ENCODE assay signal across 8 cellular contexts in the genomic region with DNA sequence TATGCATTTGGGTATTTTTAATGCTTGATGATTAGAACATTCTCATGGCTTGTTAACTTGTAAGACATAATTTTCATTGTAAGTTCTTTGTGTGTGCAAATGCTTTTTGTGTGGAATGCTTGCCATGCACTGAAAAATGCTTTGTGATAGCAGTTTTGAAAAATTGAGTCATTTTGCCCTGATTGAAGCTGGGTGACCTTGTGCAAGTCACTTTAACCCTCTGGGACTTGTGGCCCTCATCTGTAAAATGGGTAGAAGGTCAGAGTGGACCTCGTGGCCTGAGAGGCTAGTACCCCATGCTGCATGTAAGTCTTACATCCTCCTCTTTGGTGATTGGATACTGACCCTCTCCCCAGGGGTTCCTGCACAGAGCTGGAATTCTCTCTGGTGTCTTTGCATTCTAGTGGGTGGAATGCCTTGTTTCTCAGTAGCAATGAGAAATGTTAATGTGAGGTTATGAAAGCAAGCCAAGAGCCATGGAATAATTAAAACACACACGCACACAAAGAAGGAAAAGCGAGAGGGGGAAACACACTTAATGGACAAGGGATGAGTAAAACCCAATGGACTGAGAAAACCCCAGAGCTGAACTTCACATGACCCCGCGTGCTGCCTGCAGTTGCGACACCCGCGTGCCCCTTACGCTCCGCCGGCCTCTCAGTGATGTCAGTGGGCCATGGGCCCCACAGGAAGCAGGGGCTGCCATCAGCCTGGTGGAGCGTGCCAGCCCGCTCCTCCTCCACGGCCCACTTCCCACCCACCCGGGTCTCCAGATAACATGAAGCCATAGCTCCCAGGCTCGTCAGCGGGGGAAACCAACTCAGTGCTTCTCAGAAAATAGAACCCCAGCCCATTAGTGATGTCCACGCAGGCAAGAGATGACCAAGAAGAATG. TPM values are rescaled to one million over a fixed set of nuclear protein-coding genes. Genes with fewer than 3 reads are reported as not detected.
A peak's percentile ranks its signal among the peaks of the same experiment; 100 is the strongest.
DNase-seq lines count a peak whose midpoint lies in the region; ATAC-seq and TF ChIP-seq lines count a peak whose summit lies in the region.

No MANE protein-coding gene starts in this region.

- ATAC-seq in GM19023 (IDR thresholded peaks at IDR 0.05; ENCODE audit: unreplicated experiment) (peak; percentile 52), memory B cell (ENCODE audit: low read depth) (peak; percentile 83), GM18873 (IDR thresholded peaks at IDR 0.05; ENCODE audit: low FRiP score, unreplicated experiment) (no peak)

- POLR2A ChIA-PET in A673 (lab: Charles Lee; ENCODE audit: low non-redundant PET): no interaction called here

- CTCF ChIA-PET in A673 (lab: Charles Lee): no interaction called here

- H3K36me3 Mint-ChIP-seq in memory B cell: peaks cover 19% of the 10 kb centered on the region

- H3K4me1 ChIP-seq in A673 (ENCODE audit: insufficient read depth, low read length, poor library complexity, severe bottlenecking): peaks cover 34% of the 10 kb centered on the region

- H3K27me3 Mint-ChIP-seq in memory B cell: no peaks in the 10 kb centered on the region

- no peak for TF ChIP-seq CTCF in A673 (conservative IDR thresholded peaks at IDR 0.05; ENCODE audit: low read depth, low read length)

- peaks cover 64% of the 10 kb centered on the region for H3K4me1 Mint-ChIP-seq in memory B cell

- H3K27ac ChIP-seq in A673 (ENCODE audit: low read depth, low read length, poor library complexity, severe bottlenecking): peak overlapping the region; percentile 54

- peak overlapping the region; percentile 43 for H3K4me3 Mint-ChIP-seq in memory B cell

- no peak overlapping the region for H3K4me3 ChIP-seq in A673 (ENCODE audit: low read depth, low read length, poor library complexity, severe bottlenecking)

- intact Hi-C loops in A673 (cut with micrococcal nuclease; ENCODE audit: unreplicated experiment): no loop called here

- H3K9me3 ChIP-seq in A673 (ENCODE audit: low read depth, low read length, poor library complexity, severe bottlenecking): peaks cover 12% of the 10 kb centered on the region

- no peaks in the 10 kb centered on the region for H3K27me3 ChIP-seq in A673 (replicated peaks; ENCODE audit: insufficient read depth, low read depth, low read length, poor library complexity)

- H3K36me3 ChIP-seq in A673 (ENCODE audit: insufficient read depth, low read length, poor library complexity, severe bottlenecking): no peaks in the 10 kb centered on the region

- DNase-seq in A673 (ENCODE audit: low spot score) (peak; percentile 58), HT1080 (ENCODE audit: low read depth) (peak; percentile 82), astrocyte of the hippocampus (ENCODE audit: low read depth, low spot score) (peak; percentile 99), memory B cell (ENCODE audit: low spot score in 2 of 2) (peak; percentile 62 to 74), NCI-H524 treated with DMSO at 0.1 percent for 48 hours (lab: John Stamatoyannopoulos, UW) (no peak), middle frontal gyrus (ENCODE audit: extremely low spot score, low spot score) (no peak)

- H3K9me3 Mint-ChIP-seq in memory B cell: peaks cover 4% of the 10 kb centered on the region

- BruUV-seq in A673 (replicated peaks; lab: Mats Ljungman, UMichigan): no TSS peak

- peak overlapping the region; percentile 96 for H3K27ac Mint-ChIP-seq in memory B cell

RNA-seq across cellular contexts. Expression of gene SMAD3, which starts 44.0 kb away (rescaled TPM):
- total RNA-seq in A673 (2021): 31.0 and 43.0 TPM in 2 replicates
- 20.9 and 39.2 TPM in 2 replicates for total RNA-seq in HT1080 (2014; rRNA removed; shearing (Covaris generic))
- polyA plus RNA-seq in HT1080 (2015; cell fraction: cytosol; rRNA removed): 99.4 and 115 TPM in 2 replicates
- 204 and 241 TPM in 2 replicates for polyA plus RNA-seq in HT1080 (2015; cell fraction: nucleus; rRNA removed)

Comparison
In these comparisons a context has a peak if more than half of its experiments do, and no peak if none do; other contexts are left out.
1. DNase-seq: peak in A673 (single experiment), HT1080 (single experiment), astrocyte of the hippocampus (single experiment) and memory B cell (2 of 2); none in NCI-H524 treated with DMSO at 0.1 percent for 48 hours (single experiment) and middle frontal gyrus (single experiment).